ENCODE assay signal across 28 cellular contexts in the genomic region with DNA sequence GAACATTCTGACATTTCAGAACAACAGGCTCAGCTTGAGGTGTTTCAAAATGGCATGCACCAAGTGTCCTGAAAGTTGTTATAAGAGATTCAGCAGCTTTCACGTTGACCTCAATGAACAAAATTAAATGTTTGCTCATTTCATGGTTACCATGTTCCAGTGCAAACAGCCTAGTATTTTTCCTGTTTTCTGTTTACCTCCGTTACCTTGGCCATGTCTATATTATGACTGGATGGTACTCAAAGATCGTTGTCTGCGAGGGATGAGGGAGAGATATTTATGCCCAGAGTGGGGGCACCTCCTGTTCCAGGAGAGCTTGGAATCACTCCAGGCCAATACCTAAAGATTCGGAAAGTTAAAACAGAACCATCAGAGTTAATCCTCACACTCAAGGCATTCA.
"Had no signal": no experiment of that assay in that cellular context is flagged by ENCODE, and none has a peak within 500 bp of the region (broad histone marks: within the 10 kb centered on the region; RNA-seq: fewer than 3 reads in every experiment).

No MANE protein-coding gene starts in this region.

- H3K4me1 ChIP-seq: left lung, lower lobe of right lung, stomach, testis, upper lobe of right lung had no signal

- H3K9me3 ChIP-seq: left lung, lower lobe of right lung, ovary, stomach, testis, upper lobe of right lung had no signal

- H3K27ac Mint-ChIP-seq: immature natural killer cell; naive thymus-derived CD8-positive, alpha-beta T cell; nephron; progenitor cell of endocrine pancreas; stimulated activated naive B cell treated with anti-CD40 and anti-IgM and Interleukin-4, amounts not matched to agents 10 μg/mL and 1 μg/mL and 100 μg/mL, for 72 hours had no signal

- H3K27me3 ChIP-seq: left lung, ovary, stomach, testis, tibial artery, upper lobe of right lung had no signal

- H3K36me3 Mint-ChIP-seq: immature natural killer cell; naive thymus-derived CD8-positive, alpha-beta T cell; stimulated activated naive B cell treated with anti-CD40 and anti-IgM and Interleukin-4, amounts not matched to agents 10 μg/mL and 1 μg/mL and 100 μg/mL, for 72 hours had no signal

- DNase-seq: hypothalamus; immature natural killer cell; kidney; left colon; left lung; lower lobe of right lung; mammary epithelial cell; mesenchymal stem cell; naive thymus-derived CD8-positive, alpha-beta T cell; nucleus accumbens; ovary; retina; right cardiac atrium; stimulated activated CD4-positive, alpha-beta T cell treated with anti-CD3 and anti-CD28 coated beads, Interleukin-12 subunit alpha, Interleukin-12 subunit beta, amount 100 ng/mL, for 4 hours; stimulated activated CD4-positive, alpha-beta T cell treated with anti-CD3 and anti-CD28 coated beads, Interleukin-15, amount 100 ng/mL, for 24 hours; stimulated activated CD4-positive, alpha-beta T cell treated with anti-CD3 and anti-CD28 coated beads, Interleukin-2, amount 100 ng/mL, for 24 hours; stimulated activated CD4-positive, alpha-beta T cell treated with anti-CD3 and anti-CD28 coated beads, Interleukin-4, amount 100 ng/mL, for 1 hour; stimulated activated naive B cell treated with anti-CD40 and anti-IgM and Interleukin-4, amounts not matched to agents 10 μg/mL and 1 μg/mL and 100 μg/mL, for 72 hours; stimulated activated naive CD8-positive, alpha-beta T cell treated with anti-CD3 and anti-CD28 coated beads, Interleukin-15, Interleukin-2, amounts not matched to agents 100 U/mL and 50 U/mL, for 24 hours; stomach; testis; tibial artery; trophoblast cell; upper lobe of right lung had no signal

- H3K4me3 ChIP-seq: left lung, lower lobe of right lung, ovary, skin epidermis, stomach, testis, tibial artery, upper lobe of right lung had no signal

- H3K4me1 Mint-ChIP-seq: immature natural killer cell; naive thymus-derived CD8-positive, alpha-beta T cell; nephron had no signal

- H3K4me3 Mint-ChIP-seq: immature natural killer cell; naive thymus-derived CD8-positive, alpha-beta T cell; nephron; neural crest cell; stimulated activated naive B cell treated with anti-CD40 and anti-IgM and Interleukin-4, amounts not matched to agents 10 μg/mL and 1 μg/mL and 100 μg/mL, for 72 hours had no signal

- H3K36me3 ChIP-seq: left lung, lower lobe of right lung, ovary, stomach, tibial artery, upper lobe of right lung had no signal

- H3K9me3 Mint-ChIP-seq: naive thymus-derived CD8-positive, alpha-beta T cell; nephron had no signal

- H3K27ac ChIP-seq: left lung, lower lobe of right lung, ovary, skin epidermis, stomach, testis, tibial artery, upper lobe of right lung had no signal

- H3K27me3 Mint-ChIP-seq: progenitor cell of endocrine pancreas had no signal
